9 cellular contexts compared by ENCODE assay signal in the genomic region with DNA sequence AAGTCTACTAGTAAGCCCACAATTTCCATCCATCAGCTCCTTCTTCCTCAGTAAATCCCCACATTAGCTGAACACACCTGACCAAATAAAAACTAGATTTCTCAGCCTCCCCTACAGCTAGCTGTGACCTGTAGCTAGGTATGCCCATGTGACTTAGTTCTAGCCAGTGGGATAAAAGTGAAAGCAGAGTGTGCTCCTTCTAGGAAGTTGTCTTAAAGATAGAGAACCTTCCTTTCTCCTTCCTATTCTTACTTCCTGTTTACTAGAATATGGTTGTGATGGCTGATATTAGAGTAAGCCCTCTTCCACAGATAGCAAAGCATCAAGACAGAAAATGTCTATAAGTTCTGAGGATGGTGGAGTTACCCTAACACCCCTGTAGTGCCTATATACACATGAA.
DNase-seq lines count a peak whose midpoint lies in the region; ATAC-seq and TF ChIP-seq lines count a peak whose summit lies in the region.
"Had no signal": no experiment of that assay in that cellular context is flagged by ENCODE, and none has a peak within 500 bp of the region (broad histone marks: within the 10 kb centered on the region; RNA-seq: fewer than 3 reads in every experiment).

No MANE protein-coding gene starts in this region.

- peaks cover 20% of the 10 kb centered on the region for H3K4me1 Mint-ChIP-seq in activated naive CD8-positive, alpha-beta T cell (ENCODE audit: low read depth)
- peaks cover 20% of the 10 kb centered on the region for H3K4me1 Mint-ChIP-seq in activated naive CD8-positive, alpha-beta T cell treated with anti-CD3 and anti-CD28 coated beads, Interleukin-2, amount 50 U/mL, for 24 hours
- peaks cover 18% of the 10 kb centered on the region for H3K4me1 Mint-ChIP-seq in central memory CD8-positive, alpha-beta T cell
- peaks cover 4% of the 10 kb centered on the region for H3K4me1 Mint-ChIP-seq in type B pancreatic cell (ENCODE audit: unreplicated experiment)

- no peaks in the 10 kb centered on the region for H3K9me3 ChIP-seq in stomach
- no peaks in the 10 kb centered on the region for H3K9me3 ChIP-seq in vagina

- intact Hi-C loops in stomach (cut with DNase I; ENCODE audit: low total_unique reads): no loop called here
- intact Hi-C loops in vagina (cut with DNase I): no loop called here

- peaks cover 0 to 18% (median 2%) of the 10 kb centered on the region in 4 donors for H3K4me1 ChIP-seq in stomach
- no peaks in the 10 kb centered on the region for H3K4me1 ChIP-seq in vagina

- H3K4me3 ChIP-seq in NB4 (ENCODE audit: low read depth, low read length) (no peak overlapping the region), stomach (no peak overlapping the region), vagina (no peak overlapping the region)

- no peaks in the 10 kb centered on the region for H3K36me3 Mint-ChIP-seq in activated naive CD8-positive, alpha-beta T cell
- no peaks in the 10 kb centered on the region for H3K36me3 Mint-ChIP-seq in activated naive CD8-positive, alpha-beta T cell treated with anti-CD3 and anti-CD28 coated beads, Interleukin-2, amount 50 U/mL, for 24 hours (ENCODE audit: low read depth)
- H3K36me3 Mint-ChIP-seq in central memory CD8-positive, alpha-beta T cell (ENCODE audit: insufficient read depth): peaks cover 6% of the 10 kb centered on the region
- peaks cover 25% of the 10 kb centered on the region for H3K36me3 Mint-ChIP-seq in type B pancreatic cell

- H3K9me3 Mint-ChIP-seq in activated naive CD8-positive, alpha-beta T cell (ENCODE audit: low read depth): no peaks in the 10 kb centered on the region
- H3K9me3 Mint-ChIP-seq in activated naive CD8-positive, alpha-beta T cell treated with anti-CD3 and anti-CD28 coated beads, Interleukin-2, amount 50 U/mL, for 24 hours: no peaks in the 10 kb centered on the region
- no peaks in the 10 kb centered on the region for H3K9me3 Mint-ChIP-seq in central memory CD8-positive, alpha-beta T cell
- H3K9me3 Mint-ChIP-seq in type B pancreatic cell: no peaks in the 10 kb centered on the region

- H3K36me3 ChIP-seq in stomach (peaks cover 5 to 30% (median 12%) of the 10 kb centered on the region in 4 donors), vagina (no peaks in the 10 kb centered on the region)

- H3K27me3 Mint-ChIP-seq in activated naive CD8-positive, alpha-beta T cell: no peaks in the 10 kb centered on the region
- no peaks in the 10 kb centered on the region for H3K27me3 Mint-ChIP-seq in activated naive CD8-positive, alpha-beta T cell treated with anti-CD3 and anti-CD28 coated beads, Interleukin-2, amount 50 U/mL, for 24 hours
- no peaks in the 10 kb centered on the region for H3K27me3 Mint-ChIP-seq in central memory CD8-positive, alpha-beta T cell
- H3K27me3 Mint-ChIP-seq in type B pancreatic cell: no peaks in the 10 kb centered on the region

- no peak for ATAC-seq in activated naive CD8-positive, alpha-beta T cell treated with anti-CD3 and anti-CD28 coated beads, Interleukin-2, amount 50 U/mL, for 24 hours
- ATAC-seq in central memory CD8-positive, alpha-beta T cell (replicated peaks; ENCODE audit: extremely low read depth, poor library complexity, severe bottlenecking): peak; percentile 92
- ATAC-seq in GM19452 (IDR thresholded peaks at IDR 0.05; ENCODE audit: unreplicated experiment): no peak

- no peak for DNase-seq in activated naive CD8-positive, alpha-beta T cell treated with anti-CD3 and anti-CD28 coated beads, Interleukin-2, amount 50 U/mL, for 24 hours
- DNase-seq in NB4 (ENCODE audit: low read depth): peak; percentile 36
- no peak for DNase-seq in central memory CD8-positive, alpha-beta T cell (ENCODE audit: low spot score in 2 of 2)
- DNase-seq in type B pancreatic cell (ENCODE audit: extremely low spot score, unreplicated experiment): no peak
- no peak for DNase-seq in stomach
- no peak for DNase-seq in vagina (ENCODE audit: extremely low spot score in 2 of 2)
- DNase-seq: substantia nigra had no signal

- no peak for TF ChIP-seq CTCF in NB4 (IDR thresholded peaks at IDR 0.05; ENCODE audit: low read depth, low read length)
- TF ChIP-seq CTCF in type B pancreatic cell (conservative IDR thresholded peaks at IDR 0.05): no peak
- TF ChIP-seq CTCF in stomach (IDR thresholded peaks at IDR 0.05): no peak
- no peak for TF ChIP-seq CTCF in vagina (IDR thresholded peaks at IDR 0.05)

- no peak for TF ChIP-seq EP300 in stomach (IDR thresholded peaks at IDR 0.05)

- peak overlapping the region; percentile 66 for H3K4me3 Mint-ChIP-seq in activated naive CD8-positive, alpha-beta T cell
- no peak overlapping the region for H3K4me3 Mint-ChIP-seq in activated naive CD8-positive, alpha-beta T cell treated with anti-CD3 and anti-CD28 coated beads, Interleukin-2, amount 50 U/mL, for 24 hours
- peak overlapping the region; percentile 22 for H3K4me3 Mint-ChIP-seq in central memory CD8-positive, alpha-beta T cell
- H3K4me3 Mint-ChIP-seq in type B pancreatic cell: no peak overlapping the region

- H3K27me3 ChIP-seq in stomach: no peaks in the 10 kb centered on the region
- H3K27me3 ChIP-seq in vagina: no peaks in the 10 kb centered on the region

- peak overlapping the region; percentile 84 for H3K27ac Mint-ChIP-seq in activated naive CD8-positive, alpha-beta T cell
- H3K27ac Mint-ChIP-seq in activated naive CD8-positive, alpha-beta T cell treated with anti-CD3 and anti-CD28 coated beads, Interleukin-2, amount 50 U/mL, for 24 hours: no peak overlapping the region
- peak overlapping the region; percentile 32 for H3K27ac Mint-ChIP-seq in central memory CD8-positive, alpha-beta T cell (ENCODE audit: low read depth)
- H3K27ac Mint-ChIP-seq in type B pancreatic cell: peak overlapping the region; percentile 24

- no peak for TF ChIP-seq POLR2A in NB4 (IDR thresholded peaks at IDR 0.05; ENCODE audit: extremely low read depth, insufficient read length)
- no peak for TF ChIP-seq POLR2A in stomach (IDR thresholded peaks at IDR 0.05)
- TF ChIP-seq POLR2A in vagina (IDR thresholded peaks at IDR 0.05): no peak

- H3K27ac ChIP-seq in stomach (no peak overlapping the region), vagina (no peak overlapping the region)

Comparison
In these comparisons a context has a peak if more than half of its experiments do, and no peak if none do; other contexts are left out.
1. H3K4me3 Mint-ChIP-seq: peak in activated naive CD8-positive, alpha-beta T cell (single experiment) and central memory CD8-positive, alpha-beta T cell (single experiment); none in activated naive CD8-positive, alpha-beta T cell treated with anti-CD3 and anti-CD28 coated beads, Interleukin-2, amount 50 U/mL, for 24 hours (single experiment) and type B pancreatic cell (single experiment).